In the genomic region with DNA sequence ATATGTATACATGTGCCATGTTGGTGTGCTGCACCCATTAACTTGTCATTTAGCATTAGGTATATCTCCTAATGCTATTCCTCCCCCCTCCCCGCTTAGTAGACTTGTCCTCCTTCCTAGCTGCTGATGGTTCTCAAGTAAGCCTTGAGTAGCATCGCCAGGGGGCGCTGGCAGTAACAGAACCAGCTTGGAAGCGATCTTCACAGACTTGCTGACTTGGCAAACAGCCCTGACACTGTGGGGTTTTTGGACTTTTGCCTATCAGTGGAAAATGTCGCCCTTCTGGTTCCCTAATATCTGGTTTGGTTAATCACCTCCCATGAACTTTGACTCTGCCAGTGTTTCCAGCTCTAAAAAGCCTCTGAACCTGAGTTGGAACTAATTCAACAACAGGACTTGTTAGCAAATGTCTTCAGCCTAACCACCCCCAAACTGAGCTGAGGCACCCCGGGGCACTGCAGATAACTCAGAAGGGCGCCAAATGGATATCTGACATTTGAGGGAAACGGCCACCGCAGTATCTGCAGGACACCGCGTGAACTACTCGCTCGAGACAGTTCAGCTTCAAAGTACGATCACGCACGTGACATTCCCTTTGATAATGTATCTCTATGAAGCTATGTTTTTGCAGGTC, we compare ENCODE assay signal across 8 cellular contexts. TPM values are rescaled to one million over a fixed set of nuclear protein-coding genes. Genes with fewer than 3 reads are reported as not detected.
DNase-seq lines count a peak whose midpoint lies in the region; ATAC-seq, FAIRE-seq and TF ChIP-seq lines count a peak whose summit lies in the region.

No MANE protein-coding gene starts in this region.

- H3K4me3 ChIP-seq in left ventricle myocardium inferior = peak overlapping the region; percentile 33
- no peak overlapping the region for H3K4me3 ChIP-seq in rectal smooth muscle tissue (ENCODE audit: low read length)
- no peak overlapping the region for H3K4me3 ChIP-seq in uterus

- peaks cover 49% of the 10 kb centered on the region for H3K36me3 ChIP-seq in left ventricle myocardium inferior
- H3K36me3 ChIP-seq in rectal smooth muscle tissue (ENCODE audit: control insufficient read depth, insufficient read depth, low read length) = peaks cover 21% of the 10 kb centered on the region
- H3K36me3 ChIP-seq in uterus = no peaks in the 10 kb centered on the region

- no peak overlapping the region for H3K4me3 Mint-ChIP-seq in T-helper 17 cell

- no peak for TF ChIP-seq POLR2A in GM12892 (IDR thresholded peaks at IDR 0.05; ENCODE audit: low read depth, low read length)
- no peak for TF ChIP-seq POLR2A in uterus (IDR thresholded peaks at IDR 0.05)

- no peaks in the 10 kb centered on the region for H3K27me3 ChIP-seq in left ventricle myocardium inferior (ENCODE audit: low read depth)
- H3K27me3 ChIP-seq in rectal smooth muscle tissue (ENCODE audit: control insufficient read depth, insufficient read depth, low read length) = no peaks in the 10 kb centered on the region
- no peaks in the 10 kb centered on the region for H3K27me3 ChIP-seq in uterus

- no peaks in the 10 kb centered on the region for H3K36me3 Mint-ChIP-seq in T-helper 17 cell (ENCODE audit: low read depth)

- H3K27ac Mint-ChIP-seq in T-helper 17 cell = peak overlapping the region; percentile 51

- H3K27me3 Mint-ChIP-seq in T-helper 17 cell = no peaks in the 10 kb centered on the region

- H3K9ac ChIP-seq in rectal smooth muscle tissue (ENCODE audit: low read length) = no peak overlapping the region

- H3K4me1 ChIP-seq in left ventricle myocardium inferior (peaks cover 65% of the 10 kb centered on the region), rectal smooth muscle tissue (ENCODE audit: control insufficient read depth, insufficient read depth, low read length) (peaks cover 20% of the 10 kb centered on the region), uterus (peaks cover 0 to 15% of the 10 kb centered on the region in 2 donors)

- H3K9me3 ChIP-seq in T-helper 17 cell (ENCODE audit: control insufficient read depth, low read length, poor library complexity, severe bottlenecking) = no peaks in the 10 kb centered on the region
- H3K9me3 ChIP-seq in left ventricle myocardium inferior (replicated peaks) = no peaks in the 10 kb centered on the region
- no peaks in the 10 kb centered on the region for H3K9me3 ChIP-seq in uterus

- FAIRE-seq in GM12892 (lab: Jason Lieb, UNC) = peak; percentile 98

- H3K27ac ChIP-seq in left ventricle myocardium inferior (replicated peaks) = peak overlapping the region; percentile 97
- H3K27ac ChIP-seq in rectal smooth muscle tissue (ENCODE audit: low read depth, low read length) = peak overlapping the region; percentile 52
- H3K27ac ChIP-seq in uterus = peak overlapping the region; percentile 35 to 72

- peaks cover 11% of the 10 kb centered on the region for H3K4me1 Mint-ChIP-seq in T-helper 17 cell

- ATAC-seq in T-helper 17 cell (peak; percentile 97), GM21619 (IDR thresholded peaks at IDR 0.05; ENCODE audit: unreplicated experiment) (no peak)

- TF ChIP-seq CTCF in left ventricle myocardium inferior (IDR thresholded peaks at IDR 0.05; ENCODE audit: borderline replicate concordance) (peak; percentile 84), uterus (IDR thresholded peaks at IDR 0.05) (peak; percentile 82 to 93 (median 89))

- intact Hi-C loops in left ventricle myocardium inferior (cut with micrococcal nuclease) = loop anchor here (2.0 to 5.0 kb wide), 2 partner anchors 35 to 107 kb away; no protein-coding TSS in a partner anchor
- intact Hi-C loops in uterus (cut with DNase I; ENCODE audit: low total_unique reads) = loop anchor here (5.0 kb wide), 1 partner anchor 110 kb away; no protein-coding TSS in a partner anchor

- DNase-seq in GM12892 (ENCODE audit: insufficient read length) (peak; percentile 69), NCI-H1930 (lab: John Stamatoyannopoulos, UW) (peak; percentile 44 to 65), T-helper 17 cell (peak; percentile 75 to 84 (median 77)), amniotic stem cell (lab: John Stamatoyannopoulos, UW) (peak; percentile 68), left ventricle myocardium inferior (peak; percentile 94), uterus (peak; percentile 84 to 94)

RNA-seq across cellular contexts. Expression of a gene that starts 15.4 kb away (rescaled TPM):
- 0.74 TPM for polyA plus RNA-seq in GM12892 (2012; ENCODE audit: missing spikeins)
- total RNA-seq in T-helper 17 cell (under 1 TPM in 1 of 2 donors, not detected in 1; 0.17 TPM), left ventricle myocardium inferior (not detected), uterus (not detected)

RNA-seq across cellular contexts. Expression of a gene that starts 39.5 kb away (rescaled TPM):
- 13.9 TPM for polyA plus RNA-seq in GM12892 (2012; ENCODE audit: missing spikeins)
- total RNA-seq in T-helper 17 cell (10 to 100 TPM; 43.8 to 49.1 TPM), left ventricle myocardium inferior (14.8 TPM), uterus (10 to 100 TPM in 1 of 4 donors, 1 to 10 TPM in 3; 1.0 to 22.1 (median 4.9) TPM)

RNA-seq across cellular contexts. Expression of a gene that starts 55.6 kb away (rescaled TPM):
- polyA plus RNA-seq in GM12892 (2012; ENCODE audit: missing spikeins) = 54.8 TPM
- 100 to 1,000 TPM; 509 to 550 TPM for total RNA-seq in T-helper 17 cell
- 8.7 TPM for total RNA-seq in left ventricle myocardium inferior
- 10 to 100 TPM in 1 of 4 donors, 1 to 10 TPM in 3; 2.6 to 12.3 (median 3.6) TPM for total RNA-seq in uterus

Comparison
In these comparisons a context has a peak if more than half of its experiments do, and no peak if none do; other contexts are left out.
1. RNA of a gene that starts 55.6 kb away (total RNA-seq): 509 to 550 TPM in T-helper 17 cell; 8.7 TPM in left ventricle myocardium inferior (single experiment) and 2.6 to 12.3 TPM in uterus; every median in the first group is over 10 times any median in the second.
2. Peak in every context shown above with its lines, with median percentiles within 50 percentile points of each other: DNase-seq and H3K27ac ChIP-seq.